ENCODE assay signal across 14 cellular contexts in the genomic region with DNA sequence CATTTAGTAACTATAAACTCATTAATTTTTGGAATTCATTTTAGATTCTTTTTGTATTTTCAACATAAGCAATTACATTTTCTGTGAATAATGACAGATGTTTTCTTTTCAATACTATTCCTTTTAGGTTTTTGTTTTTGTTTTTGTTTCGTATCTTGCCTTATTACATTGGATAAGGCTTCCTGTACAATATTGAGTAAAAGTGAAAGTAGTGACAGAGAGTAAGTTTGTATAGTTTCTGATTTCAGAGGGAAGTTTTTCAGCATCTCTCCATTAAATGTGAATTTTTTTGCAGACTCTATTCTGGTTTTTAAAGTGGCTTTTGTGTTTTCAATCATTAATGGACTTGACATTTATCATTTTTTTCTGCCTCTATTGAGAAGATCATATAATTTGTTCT.
DNase-seq lines count a peak whose midpoint lies in the region; ATAC-seq and TF ChIP-seq lines count a peak whose summit lies in the region.
"Had no signal": no experiment of that assay in that cellular context is flagged by ENCODE, and none has a peak within 500 bp of the region (broad histone marks: within the 10 kb centered on the region; RNA-seq: fewer than 3 reads in every experiment).

No MANE protein-coding gene starts in this region.

- in situ Hi-C loops in KBM-7 (cut with MboI; ENCODE audit: low pct_unique_long_range_greater_than_20kb, low sequenced_read_pairs) = no loop called here

- H3K27ac Mint-ChIP-seq in effector memory CD8-positive, alpha-beta T cell = no peak overlapping the region

- CTCF ChIA-PET in RWPE1 (lab: Yijun Ruan, JAX) = no interaction called here

- no peak overlapping the region for H3K4me3 Mint-ChIP-seq in effector memory CD8-positive, alpha-beta T cell

- TF ChIP-seq CTCF in RWPE1 (conservative IDR thresholded peaks at IDR 0.05; ENCODE audit: low read depth) = peak; percentile 12; the same call in 1 of the 2 replicates

- H3K27ac ChIP-seq in RWPE1 = no peak overlapping the region
- H3K27ac ChIP-seq: SJCRH30, spleen had no signal

- ATAC-seq in GM18517 (IDR thresholded peaks at IDR 0.05; ENCODE audit: unreplicated experiment) = peak; percentile 94
- ATAC-seq in GM19467 (IDR thresholded peaks at IDR 0.05; ENCODE audit: unreplicated experiment) = peak; percentile 74
- peak; percentile 77 for ATAC-seq in HG02981 (IDR thresholded peaks at IDR 0.05; ENCODE audit: unreplicated experiment)
- no peak for ATAC-seq in effector memory CD8-positive, alpha-beta T cell (replicated peaks)
- ATAC-seq: left colon had no signal

- H3K9me3 Mint-ChIP-seq in effector memory CD8-positive, alpha-beta T cell = no peaks in the 10 kb centered on the region

- no peaks in the 10 kb centered on the region for H3K36me3 Mint-ChIP-seq in effector memory CD8-positive, alpha-beta T cell (ENCODE audit: insufficient read depth)

- DNase-seq in RWPE1 (ENCODE audit: low spot score) (no peak), KBM-7 (no peak), NCI-H146 (lab: John Stamatoyannopoulos, UW) (no peak)
- DNase-seq in effector memory CD8-positive, alpha-beta T cell = no peak
- no peak for DNase-seq in central memory CD4-positive, alpha-beta T cell
- DNase-seq: activated CD4-positive, CD25-positive, alpha-beta regulatory T cell treated with anti-CD3 and anti-CD28 coated beads, Interleukin-2, amount 50 U/mL, for 72 hours; DMS 273 treated with DMSO at 0.1 percent for 48 hours; left colon; NCI-H345; SJCRH30; spleen had no signal

- no peaks in the 10 kb centered on the region for H3K27me3 Mint-ChIP-seq in effector memory CD8-positive, alpha-beta T cell

- H3K4me1 Mint-ChIP-seq in effector memory CD8-positive, alpha-beta T cell (ENCODE audit: low read depth in 2 of 2) = peaks cover 3 to 5% of the 10 kb centered on the region in 2 donors

- POLR2A ChIA-PET in RWPE1 (lab: Yijun Ruan, JAX; ENCODE audit: low non-redundant PET) = no interaction called here
